19 cellular contexts compared by ENCODE assay signal in the genomic region with DNA sequence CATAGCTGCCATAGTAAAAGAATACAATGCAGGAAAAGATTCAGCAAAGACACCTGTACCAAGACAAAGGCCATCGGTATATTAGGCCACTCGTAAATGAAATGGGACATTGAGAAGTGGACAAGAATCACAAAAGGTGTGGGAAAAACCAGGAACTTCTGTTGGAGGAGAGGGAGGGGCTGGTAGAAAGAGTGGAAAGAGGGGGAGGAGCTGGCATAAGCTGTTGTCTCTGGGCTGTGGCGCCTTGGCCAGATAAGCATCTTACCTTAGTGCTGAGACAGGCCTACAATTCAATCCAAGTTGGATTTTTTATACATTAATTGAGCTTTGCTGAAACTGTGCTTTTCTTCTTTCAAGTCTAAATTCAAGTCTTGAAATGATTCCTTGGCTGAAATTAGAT. TPM values are rescaled to one million over a fixed set of nuclear protein-coding genes. Genes with fewer than 3 reads are reported as not detected.
DNase-seq lines count a peak whose midpoint lies in the region; ATAC-seq, FAIRE-seq and TF ChIP-seq lines count a peak whose summit lies in the region.
"Had no signal": no experiment of that assay in that cellular context is flagged by ENCODE, and none has a peak within 500 bp of the region (broad histone marks: within the 10 kb centered on the region; RNA-seq: fewer than 3 reads in every experiment).

No MANE protein-coding gene starts in this region.

- H3K4me1 ChIP-seq in BE2C (peaks cover 30% of the 10 kb centered on the region), right cardiac atrium (ENCODE audit: control insufficient read depth, insufficient read depth, low read length) (no peaks in the 10 kb centered on the region)
- H3K4me1 ChIP-seq: A549 had no signal

- 95% methylated on average over 3 of the region's 3 CpGs for WGBS in right cardiac atrium

- TF ChIP-seq CTCF in BE2C (IDR thresholded peaks at IDR 0.05; ENCODE audit: low read depth, low read length): no peak
- TF ChIP-seq CTCF in bronchial epithelial cell (IDR thresholded peaks at IDR 0.05; ENCODE audit: insufficient read depth, low read length, severe bottlenecking): no peak

- DNase-seq in BE2C: peak; percentile 52
- peak; percentile 56 for DNase-seq in D341Med (ENCODE audit: low spot score)
- DNase-seq in NCI-H82 (lab: John Stamatoyannopoulos, UW): peak; percentile 90
- no peak for DNase-seq in bronchial epithelial cell (ENCODE audit: low read depth)
- DNase-seq in right cardiac atrium: no peak
- DNase-seq in COLO829 (ENCODE audit: low spot score): no peak
- no peak for DNase-seq in 8988T
- DNase-seq in epidermal melanocyte (ENCODE audit: insufficient read length, low spot score): no peak
- DNase-seq: CD8-positive, alpha-beta memory T cell; DND-41; GDM1 had no signal

- H3K36me3 ChIP-seq in BE2C (no peaks in the 10 kb centered on the region), bronchial epithelial cell (ENCODE audit: control insufficient read depth, insufficient read depth, low read length) (no peaks in the 10 kb centered on the region)

- no peak for ATAC-seq in right cardiac atrium
- ATAC-seq: A549, HCT116 had no signal

- no peak overlapping the region for H3K27ac ChIP-seq in right cardiac atrium (ENCODE audit: low read length)
- H3K27ac ChIP-seq: A549, HL-60 had no signal

- peak; percentile 13 for FAIRE-seq in bronchial epithelial cell (lab: Jason Lieb, UNC)
- FAIRE-seq: A549, GM12892, GM19239 had no signal

- no peak overlapping the region for H3K4me3 ChIP-seq in BE2C (ENCODE audit: low read depth, low read length)
- no peak overlapping the region for H3K4me3 ChIP-seq in bronchial epithelial cell (ENCODE audit: low read depth, low read length)
- no peak overlapping the region for H3K4me3 ChIP-seq in right cardiac atrium (ENCODE audit: low read length)
- H3K4me3 ChIP-seq: A549 had no signal

- H3K9me3 ChIP-seq in BE2C (no peaks in the 10 kb centered on the region), right cardiac atrium (ENCODE audit: control insufficient read depth, low read length) (no peaks in the 10 kb centered on the region)
- H3K9me3 ChIP-seq: A549 had no signal

- H3K27me3 ChIP-seq in BE2C: no peaks in the 10 kb centered on the region
- peaks cover 3% of the 10 kb centered on the region for H3K27me3 ChIP-seq in bronchial epithelial cell (ENCODE audit: control insufficient read depth, insufficient read depth, low read length)
- no peaks in the 10 kb centered on the region for H3K27me3 ChIP-seq in right cardiac atrium (ENCODE audit: control insufficient read depth, insufficient read depth)

- intact Hi-C loops in right cardiac atrium (cut with DNase I): loop anchor here in 1 of 4 donors (10.0 kb wide), 2 partner anchors 50 to 120 kb away; a partner anchor contains a TSS

RNA-seq across cellular contexts. Expression of a gene that starts 37.1 kb away (rescaled TPM):
- 15.2 TPM for polyA plus RNA-seq in BE2C (2012; ENCODE audit: insufficient read depth, insufficient read length, low read depth)
- total RNA-seq in bronchial epithelial cell: 8.6 and 14.5 TPM in 2 replicates
- 1 to 10 TPM; 4.1 to 7.1 (median 5.4) TPM for total RNA-seq in right cardiac atrium
- polyA plus RNA-seq in right cardiac atrium: 2.5 TPM

RNA-seq across cellular contexts. Expression of a gene that starts 49.9 kb away (rescaled TPM):
- polyA plus RNA-seq in BE2C (2012; ENCODE audit: insufficient read depth, insufficient read length, low read depth): 50.3 TPM
- 0.26 and 0.64 TPM in 2 replicates for total RNA-seq in bronchial epithelial cell
- total RNA-seq in right cardiac atrium: under 1 TPM; 0.20 to 0.91 (median 0.57) TPM
- polyA plus RNA-seq in right cardiac atrium: 0.41 TPM
- total RNA-seq: CD8-positive, alpha-beta memory T cell had no signal

RNA-seq across cellular contexts. Expression of a gene that starts 50.0 kb away (rescaled TPM):
- not detected for polyA plus RNA-seq in BE2C (2012; ENCODE audit: insufficient read depth, insufficient read length, low read depth)
- total RNA-seq in bronchial epithelial cell (not detected in 2 replicates), right cardiac atrium (not detected)
- polyA plus RNA-seq in right cardiac atrium: not detected
- total RNA-seq: CD8-positive, alpha-beta memory T cell; H4 had no signal
- polyA plus RNA-seq: A549; AG04450; BJ; CD8-positive, alpha-beta memory T cell had no signal

Comparison
In these comparisons a context has a peak if more than half of its experiments do, and no peak if none do; other contexts are left out.
1. DNase-seq: peak in BE2C (single experiment), D341Med (single experiment) and NCI-H82 (single experiment); none in bronchial epithelial cell (single experiment), right cardiac atrium (0 of 3), COLO829 (single experiment), 8988T (single experiment) and epidermal melanocyte (single experiment).